ENCODE assay signal across 21 cellular contexts in genomic region chr18:79888016-79888415, GRCh38.
"Had no signal": no experiment of that assay in that cellular context is flagged by ENCODE, and none has a peak within 500 bp of the region (broad histone marks: within the 10 kb centered on the region; RNA-seq: fewer than 3 reads in every experiment).

No MANE protein-coding gene starts in this region.

- FAIRE-seq: TTC549 had no signal

- DNase-seq: activated B cell treated with CpG ODN at 0.5 μM for 24 hours; activated CD4-positive, alpha-beta memory T cell treated with anti-CD3 and anti-CD28 coated beads for 36 hours; activated CD4-positive, alpha-beta T cell treated with anti-CD3 and anti-CD28 coated beads, Interleukin-2, amount 10 ng/mL, durations not matched to agents 7 days and 5 days; activated naive CD4-positive, alpha-beta T cell; activated T-cell treated with anti-CD3 and anti-CD28 coated beads, Interleukin-2, amount 50 U/mL, for 72 hours; KG1; NCI-H1092; NCI-H1417; NCI-H1694; NCI-H2029; NCI-H2107; NCI-H2171 treated with DMSO at 0.1 percent for 48 hours; NCI-H226; NCI-H526 treated with DMSO at 0.1 percent for 48 hours; NCI-H82; T-helper 2 cell; T1000 had no signal

- H3K4me3 ChIP-seq: breast epithelium, SK-N-MC had no signal

- H3K27ac ChIP-seq: breast epithelium, SK-N-MC had no signal

- H3K4me1 ChIP-seq: breast epithelium had no signal

- ATAC-seq: activated T-cell treated with anti-CD3 and anti-CD28 coated beads, Interleukin-2, amount 50 U/mL, for 72 hours; T-cell had no signal

- H3K36me3 ChIP-seq: breast epithelium had no signal
